13 cellular contexts compared by ENCODE assay signal in genomic region chr2:119684553-119684952, GRCh38.
"Had no signal": no experiment of that assay in that cellular context is flagged by ENCODE, and none has a peak within 500 bp of the region (broad histone marks: within the 10 kb centered on the region; RNA-seq: fewer than 3 reads in every experiment).

No MANE protein-coding gene starts in this region.

- H3K27me3 Mint-ChIP-seq: naive thymus-derived CD8-positive, alpha-beta T cell had no signal

- DNase-seq: activated naive CD4-positive, alpha-beta T cell treated with anti-CD3 and anti-CD28 coated beads, Interleukin-2, amount 50 U/mL, for 16 hours; naive thymus-derived CD8-positive, alpha-beta T cell; stimulated activated CD4-positive, alpha-beta T cell treated with anti-CD3 and anti-CD28 coated beads, Interleukin-15, amount 100 ng/mL, for 24 hours; stimulated activated CD4-positive, alpha-beta T cell treated with anti-CD3 and anti-CD28 coated beads, Interleukin-4, amount 100 ng/mL, for 1 hour; stimulated activated naive CD4-positive, alpha-beta T cell; upper lobe of right lung had no signal

- H3K4me3 Mint-ChIP-seq: T-helper 2 cell treated with Interferon-gamma antibody and Interleukin-4, amounts not matched to agents 5 μg/mL and 100 μg/mL, for 36 hours had no signal

- H3K27me3 ChIP-seq: hepatocyte, right atrium auricular region, SJSA1, upper lobe of right lung had no signal

- H3K36me3 ChIP-seq: upper lobe of right lung had no signal

- H3K27ac ChIP-seq: hepatocyte, right atrium auricular region, SJSA1, skin epidermis, upper lobe of right lung had no signal

- H3K9me3 Mint-ChIP-seq: activated T-helper 2 cell treated with anti-CD3 and anti-CD28 coated beads, Interferon-gamma antibody, Interleukin-2, Interleukin-4, amounts not matched to agents 10 μg/mL and 5 μg/mL and 100 μg/mL, durations not matched to agents 14 hours and 24 hours and 36 hours; naive thymus-derived CD8-positive, alpha-beta T cell; T-helper 2 cell treated with Interferon-gamma antibody and Interleukin-4, amounts not matched to agents 5 μg/mL and 100 μg/mL, for 36 hours had no signal

- FAIRE-seq: keratinocyte had no signal

- H3K9me3 ChIP-seq: right atrium auricular region, SJSA1, upper lobe of right lung had no signal

- H3K4me3 ChIP-seq: hepatocyte, right atrium auricular region, SJSA1, skin epidermis, upper lobe of right lung had no signal

- H3K27ac Mint-ChIP-seq: activated T-helper 2 cell treated with anti-CD3 and anti-CD28 coated beads, Interferon-gamma antibody, Interleukin-2, Interleukin-4, amounts not matched to agents 10 μg/mL and 5 μg/mL and 100 μg/mL, durations not matched to agents 14 hours and 24 hours and 36 hours; T-helper 2 cell treated with Interferon-gamma antibody and Interleukin-4, amounts not matched to agents 5 μg/mL and 100 μg/mL, for 36 hours had no signal
